ENCODE assay signal across 15 cellular contexts in genomic region chr13:48530833-48531232, GRCh38. TPM values are rescaled to one million over a fixed set of nuclear protein-coding genes. Genes with fewer than 3 reads are reported as not detected.
DNase-seq lines count a peak whose midpoint lies in the region; ATAC-seq and TF ChIP-seq lines count a peak whose summit lies in the region.
"Had no signal": no experiment of that assay in that cellular context is flagged by ENCODE, and none has a peak within 500 bp of the region (broad histone marks: within the 10 kb centered on the region; RNA-seq: fewer than 3 reads in every experiment).

No MANE protein-coding gene starts in this region.

- peak overlapping the region; percentile 96 for H3K4me3 Mint-ChIP-seq in endothelial cell (ENCODE audit: unreplicated experiment)

- H3K27ac ChIP-seq in heart left ventricle (peak overlapping the region in 10 of 12 donors; percentile 95 to 99 (median 98)), OCI-LY3 (ENCODE audit: low read length) (peak overlapping the region; percentile 94), uterus (peak overlapping the region; percentile 96 to 99), aorta (ENCODE audit: low read depth in 1 of 2, low read length in 2 of 2) (peak overlapping the region in 1 of 2 donors; percentile 21), tibial artery (peak overlapping the region in 1 of 2 donors; percentile 94)

- peaks cover 33% of the 10 kb centered on the region for H3K4me1 Mint-ChIP-seq in endothelial cell (ENCODE audit: unreplicated experiment)

- peaks cover 5% of the 10 kb centered on the region for H3K27me3 Mint-ChIP-seq in endothelial cell (ENCODE audit: unreplicated experiment)

- H3K79me2 ChIP-seq in OCI-LY3 (ENCODE audit: low read length): peaks cover 50% of the 10 kb centered on the region

- TF ChIP-seq POLR2A in heart left ventricle (IDR thresholded peaks at IDR 0.05) (no peak), uterus (IDR thresholded peaks at IDR 0.05) (no peak)

- no peaks in the 10 kb centered on the region for H3K9me3 Mint-ChIP-seq in endothelial cell (ENCODE audit: unreplicated experiment)

- H3K27me3 ChIP-seq in heart left ventricle: no peaks in the 10 kb centered on the region
- no peaks in the 10 kb centered on the region for H3K27me3 ChIP-seq in OCI-LY3 (ENCODE audit: low read depth, low read length)
- no peaks in the 10 kb centered on the region for H3K27me3 ChIP-seq in uterus
- no peaks in the 10 kb centered on the region for H3K27me3 ChIP-seq in aorta (ENCODE audit: control insufficient read depth in 1 of 2, insufficient read depth in 2 of 2, low read length in 1 of 2)
- H3K27me3 ChIP-seq in tibial artery: no peaks in the 10 kb centered on the region
- H3K27me3 ChIP-seq: foreskin keratinocyte had no signal

- intact Hi-C loops in heart left ventricle (cut with DNase I) (loop anchor here in 6 of 10 donors (5.0 kb wide), 7 partner anchors 36 to 299 kb away; partner anchors contain the start of genes ITM2B (in 1 of the 6) and LPAR6 (in 1 of the 6)), left ventricle myocardium superior (cut with micrococcal nuclease) (no loop called here), uterus (cut with DNase I; ENCODE audit: low total_unique reads) (no loop called here), aorta (cut with DNase I) (loop anchor here (5.0 to 10.0 kb wide), 4 partner anchors 41 to 486 kb away; no protein-coding TSS in a partner anchor), tibial artery (cut with DNase I; ENCODE audit: low total_unique reads) (loop anchor here (5.0 kb wide), 1 partner anchor 41 kb away; no protein-coding TSS in a partner anchor)

- H3K4me1 ChIP-seq in heart left ventricle (peaks cover 0 to 70% (median 26%) of the 10 kb centered on the region in 12 donors), OCI-LY3 (ENCODE audit: low read length) (peaks cover 65% of the 10 kb centered on the region), uterus (peaks cover 0 to 4% of the 10 kb centered on the region in 2 donors), aorta (ENCODE audit: control insufficient read depth in 1 of 2, insufficient read depth in 2 of 2, low read length in 2 of 2) (peaks cover 0 to 5% of the 10 kb centered on the region in 2 donors), tibial artery (peaks cover 0 to 27% (median 12%) of the 10 kb centered on the region in 4 donors)

- peak overlapping the region; percentile 70 for H3K27ac Mint-ChIP-seq in endothelial cell (ENCODE audit: unreplicated experiment)

- peak overlapping the region; percentile 91 for H3K4me2 ChIP-seq in OCI-LY3 (ENCODE audit: low read length)

- no peaks in the 10 kb centered on the region for H3K36me3 ChIP-seq in heart left ventricle
- H3K36me3 ChIP-seq in OCI-LY3 (replicated peaks; ENCODE audit: low read depth, low read length): peaks cover 8% of the 10 kb centered on the region
- no peaks in the 10 kb centered on the region for H3K36me3 ChIP-seq in uterus
- H3K36me3 ChIP-seq in aorta (ENCODE audit: control insufficient read depth in 1 of 2, insufficient read depth in 2 of 2, low read length in 1 of 2): no peaks in the 10 kb centered on the region
- no peaks in the 10 kb centered on the region for H3K36me3 ChIP-seq in tibial artery

- DNase-seq in heart left ventricle: no peak
- no peak for DNase-seq in left ventricle myocardium superior
- no peak for DNase-seq in endothelial cell (ENCODE audit: low spot score)
- no peak for DNase-seq in uterus
- no peak for DNase-seq in aorta
- DNase-seq in hepatic stellate cell (ENCODE audit: low spot score): no peak
- DNase-seq in tibial artery: no peak
- DNase-seq: AML-193; anterior cingulate cortex; NCI-H2029 treated with DMSO at 0.1 percent for 48 hours; retina; SIG-M5; stimulated activated CD4-positive, alpha-beta T cell treated with anti-CD3 and anti-CD28 coated beads, Interleukin-2, amount 100 ng/mL, for 24 hours had no signal

- H3K4me3 ChIP-seq in heart left ventricle (peak overlapping the region in 7 of 12 donors; percentile 59 to 83 (median 74)), OCI-LY3 (ENCODE audit: low read length) (peak overlapping the region; percentile 77), uterus (no peak overlapping the region), aorta (ENCODE audit: low read length in 2 of 2) (no peak overlapping the region), tibial artery (no peak overlapping the region)

- peaks cover 7% of the 10 kb centered on the region for H3K36me3 Mint-ChIP-seq in endothelial cell (ENCODE audit: low read depth, unreplicated experiment)

- H3K9me3 ChIP-seq in heart left ventricle (no peaks in the 10 kb centered on the region), OCI-LY3 (ENCODE audit: insufficient read depth, low read length) (no peaks in the 10 kb centered on the region; the same call in 1 of the 2 replicates), uterus (no peaks in the 10 kb centered on the region), aorta (ENCODE audit: control insufficient read depth, low read length) (no peaks in the 10 kb centered on the region), tibial artery (no peaks in the 10 kb centered on the region)

- no peaks in the 10 kb centered on the region for H4K20me1 ChIP-seq in OCI-LY3 (ENCODE audit: insufficient read depth, low read length)

- peak overlapping the region; percentile 93 for H3K9ac ChIP-seq in OCI-LY3 (ENCODE audit: low read length)

- ATAC-seq in heart left ventricle (no peak), left ventricle myocardium superior (no peak), aorta (ENCODE audit: low FRiP score) (no peak)
- ATAC-seq: foreskin keratinocyte had no signal

- 75 to 92% (median 84%) methylated on average over 6 of the region's 6 CpGs for WGBS in heart left ventricle, 4 donors
- 94 to 95% methylated on average over 6 of the region's 6 CpGs for whole genome bisulfite sequencing in aorta, 2 donors

- H2AFZ ChIP-seq in OCI-LY3 (ENCODE audit: low read depth, low read length): no peak overlapping the region

- TF ChIP-seq CTCF in heart left ventricle (IDR thresholded peaks at IDR 0.05) (no peak), OCI-LY3 (IDR thresholded peaks at IDR 0.05; ENCODE audit: low read depth, low read length) (no peak), endothelial cell (IDR thresholded peaks at IDR 0.05; ENCODE audit: unreplicated experiment) (no peak), uterus (IDR thresholded peaks at IDR 0.05) (no peak), tibial artery (IDR thresholded peaks at IDR 0.05) (no peak)

RNA-seq across cellular contexts. Expression of gene RCBTB2, which starts 2.0 kb away (rescaled TPM):
- total RNA-seq in heart left ventricle (10 to 100 TPM in 6 of 9 donors, 1 to 10 TPM in 3; 5.9 to 16.2 (median 11.8) TPM), left ventricle myocardium superior (13.5 TPM), endothelial cell (ENCODE audit: unreplicated experiment) (71.0 TPM), uterus (10 to 100 TPM in 2 of 4 donors, 1 to 10 TPM in 2; 2.6 to 72.0 (median 9.5) TPM), aorta (10 to 100 TPM; 12.6 to 25.7 TPM)
- polyA plus RNA-seq in heart left ventricle (10 to 100 TPM in 1 of 2 donors, 1 to 10 TPM in 1; 6.9 to 11.5 TPM), aorta (10 to 100 TPM; 10.9 to 19.8 TPM)

Comparison
In these comparisons a context has a peak if more than half of its experiments do, and no peak if none do; other contexts are left out.
1. intact Hi-C loops: an anchor here in heart left ventricle (5.0 kb wide), aorta (5.0 to 10.0 kb wide) and tibial artery (5.0 kb wide); none called in left ventricle myocardium superior and uterus.
2. H3K4me3 ChIP-seq: peak in heart left ventricle (7 of 12) and OCI-LY3 (single experiment); none in uterus (0 of 2), aorta (0 of 2) and tibial artery (0 of 2).